19 cellular contexts compared by ENCODE assay signal in the genomic region with DNA sequence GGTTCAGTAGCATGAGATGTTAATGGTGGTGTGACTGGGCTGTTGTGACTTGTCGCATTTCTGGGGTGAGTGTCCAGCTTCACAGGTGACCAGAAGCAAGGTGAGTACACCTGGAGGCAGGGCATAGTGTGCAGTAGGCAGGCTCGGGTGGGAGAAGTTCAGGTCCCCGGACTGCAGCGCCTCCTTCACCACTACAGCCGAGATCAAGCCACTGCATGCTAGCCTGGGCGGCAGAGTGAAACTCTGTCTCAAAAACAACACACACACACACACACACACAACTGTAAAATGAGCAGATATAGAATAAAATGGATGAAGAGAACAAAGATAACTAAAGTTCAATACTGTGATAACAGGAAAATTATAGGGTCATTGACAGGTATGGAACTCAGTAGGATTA. TPM values are rescaled to one million over a fixed set of nuclear protein-coding genes. Genes with fewer than 3 reads are reported as not detected.
A peak's percentile ranks its signal among the peaks of the same experiment; 100 is the strongest.
DNase-seq lines count a peak whose midpoint lies in the region; ATAC-seq and TF ChIP-seq lines count a peak whose summit lies in the region.
"Had no signal": no experiment of that assay in that cellular context is flagged by ENCODE, and none has a peak within 500 bp of the region (broad histone marks: within the 10 kb centered on the region; RNA-seq: fewer than 3 reads in every experiment).

No MANE protein-coding gene starts in this region.

- H3K4me3 Mint-ChIP-seq in natural killer cell treated with Interleukin-12 subunit alpha and Interleukin-12 subunit beta and Interleukin-15 and Interleukin-18, amount 100 ng/mL, for 72 hours, result no peak overlapping the region
- H3K4me3 Mint-ChIP-seq: CD4-positive, CD25-positive, alpha-beta regulatory T cell had no signal

- H3K27me3 Mint-ChIP-seq in natural killer cell treated with Interleukin-12 subunit alpha and Interleukin-12 subunit beta and Interleukin-15 and Interleukin-18, amount 100 ng/mL, for 72 hours, result peaks cover 7 to 12% of the 10 kb centered on the region in 2 donors
- H3K27me3 Mint-ChIP-seq: CD4-positive, CD25-positive, alpha-beta regulatory T cell had no signal

- POLR2A ChIA-PET in HEK293T (lab: Yijun Ruan, JAX), result no interaction called here

- ATAC-seq in natural killer cell treated with Interleukin-12 subunit alpha and Interleukin-12 subunit beta and Interleukin-15 and Interleukin-18, amount 100 ng/mL, for 72 hours, result no peak

- 74 to 88% (median 82%) methylated on average over 6 of the region's 6 CpGs for WGBS in stomach, 5 donors

- H3K27ac Mint-ChIP-seq in natural killer cell treated with Interleukin-12 subunit alpha and Interleukin-12 subunit beta and Interleukin-15 and Interleukin-18, amount 100 ng/mL, for 72 hours, result no peak overlapping the region
- H3K27ac Mint-ChIP-seq: CD4-positive, CD25-positive, alpha-beta regulatory T cell had no signal

- intact Hi-C loops in stomach (cut with DNase I; ENCODE audit: low total_unique reads), result no loop called here

- H3K9me3 Mint-ChIP-seq in natural killer cell treated with Interleukin-12 subunit alpha and Interleukin-12 subunit beta and Interleukin-15 and Interleukin-18, amount 100 ng/mL, for 72 hours, result no peaks in the 10 kb centered on the region
- H3K9me3 Mint-ChIP-seq: CD4-positive, CD25-positive, alpha-beta regulatory T cell had no signal

- TF ChIP-seq EP300 in stomach (IDR thresholded peaks at IDR 0.05), result no peak

- H3K27ac ChIP-seq in WERI-Rb-1 (no peak overlapping the region), stomach (no peak overlapping the region)
- H3K27ac ChIP-seq: HL-60, SJCRH30 had no signal

- peaks cover 0 to 4% (median 0%) of the 10 kb centered on the region in 4 donors for H3K4me1 ChIP-seq in stomach

- TF ChIP-seq POLR2A in stomach (IDR thresholded peaks at IDR 0.05), result no peak

- H3K9me3 ChIP-seq in WERI-Rb-1 (ENCODE audit: severe bottlenecking), result no peaks in the 10 kb centered on the region
- H3K9me3 ChIP-seq in stomach, result no peaks in the 10 kb centered on the region
- H3K9me3 ChIP-seq: HAP-1, SJCRH30 had no signal

- H3K36me3 ChIP-seq in WERI-Rb-1 (no peaks in the 10 kb centered on the region), stomach (no peaks in the 10 kb centered on the region)
- H3K36me3 ChIP-seq: HAP-1, SJCRH30 had no signal

- no peaks in the 10 kb centered on the region for H3K27me3 ChIP-seq in WERI-Rb-1 (ENCODE audit: insufficient read depth, low read depth, severe bottlenecking)
- no peaks in the 10 kb centered on the region for H3K27me3 ChIP-seq in stomach
- H3K27me3 ChIP-seq: SJCRH30 had no signal

- H3K36me3 Mint-ChIP-seq in natural killer cell treated with Interleukin-12 subunit alpha and Interleukin-12 subunit beta and Interleukin-15 and Interleukin-18, amount 100 ng/mL, for 72 hours, result no peaks in the 10 kb centered on the region
- H3K36me3 Mint-ChIP-seq: CD4-positive, CD25-positive, alpha-beta regulatory T cell had no signal

- H3K4me3 ChIP-seq in WERI-Rb-1 (ENCODE audit: low read depth, low read length), result no peak overlapping the region
- no peak overlapping the region for H3K4me3 ChIP-seq in stomach
- H3K4me3 ChIP-seq: HAP-1, SJCRH30 had no signal

- no peaks in the 10 kb centered on the region for H3K4me1 Mint-ChIP-seq in natural killer cell treated with Interleukin-12 subunit alpha and Interleukin-12 subunit beta and Interleukin-15 and Interleukin-18, amount 100 ng/mL, for 72 hours (ENCODE audit: low read depth in 2 of 2)

- CTCF ChIA-PET in HEK293T (lab: Yijun Ruan, JAX), result interaction anchor here (0.6 kb wide), 1 partner anchor 57 kb away, joined by 3 read pairs; no protein-coding TSS in a partner anchor

- DNase-seq in GM10266 (ENCODE audit: extremely low spot score) (no peak), HEK293T (ENCODE audit: extremely low spot score) (peak; percentile 26), WERI-Rb-1 (no peak), islet precursor cell (peak; percentile 61), NCI-H1092 (lab: John Stamatoyannopoulos, UW) (no peak), stomach (no peak), retina (no peak)
- DNase-seq in natural killer cell treated with Interleukin-12 subunit alpha and Interleukin-12 subunit beta and Interleukin-15 and Interleukin-18, amount 100 ng/mL, for 72 hours (ENCODE audit: low spot score), result no peak
- DNase-seq: ACHN; CD4-positive, CD25-positive, alpha-beta regulatory T cell; DMS79; MM.1S; NCI-H187 treated with DMSO at 0.1 percent for 48 hours; NCI-H2171; NCI-H510A treated with DMSO at 0.1 percent for 48 hours; SJCRH30; SW 1271 had no signal

- TF ChIP-seq CTCF in GM10266 (IDR thresholded peaks at IDR 0.05; ENCODE audit: control insufficient read depth, insufficient read depth, low read depth, missing control alignments), result peak; percentile 5
- peak; percentile 23; the same call in 1 of the 2 replicates for TF ChIP-seq CTCF in WERI-Rb-1 (IDR thresholded peaks at IDR 0.05; ENCODE audit: low read depth, low read length)
- TF ChIP-seq CTCF in stomach (IDR thresholded peaks at IDR 0.05), result no peak

TF ChIP-seq in HEK293T, 16 proteins besides CTCF, POLR2A, EP300 and RAD21:
- TF ChIP-seq FOXK2 (IDR thresholded peaks at IDR 0.05), result no peak
- no peak for TF ChIP-seq ZNF384 (IDR thresholded peaks at IDR 0.05)
- TF ChIP-seq ELF4 (IDR thresholded peaks at IDR 0.05), result no peak
- no peak for TF ChIP-seq CTBP1 (IDR thresholded peaks at IDR 0.05; ENCODE audit: borderline replicate concordance)
- TF ChIP-seq TARDBP (IDR thresholded peaks at IDR 0.05), result no peak
- TF ChIP-seq, protein P1, sequence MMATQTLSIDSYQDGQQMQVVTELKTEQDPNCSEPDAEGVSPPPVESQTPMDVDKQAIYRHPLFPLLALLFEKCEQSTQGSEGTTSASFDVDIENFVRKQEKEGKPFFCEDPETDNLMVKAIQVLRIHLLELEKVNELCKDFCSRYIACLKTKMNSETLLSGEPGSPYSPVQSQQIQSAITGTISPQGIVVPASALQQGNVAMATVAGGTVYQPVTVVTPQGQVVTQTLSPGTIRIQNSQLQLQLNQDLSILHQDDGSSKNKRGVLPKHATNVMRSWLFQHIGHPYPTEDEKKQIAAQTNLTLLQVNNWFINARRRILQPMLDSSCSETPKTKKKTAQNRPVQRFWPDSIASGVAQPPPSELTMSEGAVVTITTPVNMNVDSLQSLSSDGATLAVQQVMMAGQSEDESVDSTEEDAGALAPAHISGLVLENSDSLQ (IDR thresholded peaks at IDR 0.05), result no peak
- TF ChIP-seq FOXM1 (IDR thresholded peaks at IDR 0.05; ENCODE audit: borderline replicate concordance), result no peak
- TF ChIP-seq L3MBTL2 (conservative IDR thresholded peaks at IDR 0.05), result no peak
- no peak for TF ChIP-seq HDGF (IDR thresholded peaks at IDR 0.05; ENCODE audit: borderline replicate concordance)
- no peak for TF ChIP-seq ARNT (IDR thresholded peaks at IDR 0.05)
- no peak for TF ChIP-seq SP1 (IDR thresholded peaks at IDR 0.05)
- TF ChIP-seq SUZ12 (IDR thresholded peaks at IDR 0.05), result no peak
- no peak for TF ChIP-seq FOXA1 (IDR thresholded peaks at IDR 0.05)
- TF ChIP-seq LEF1 (IDR thresholded peaks at IDR 0.05; ENCODE audit: borderline replicate concordance), result no peak
- no peak for TF ChIP-seq BHLHE40 (IDR thresholded peaks at IDR 0.05; ENCODE audit: borderline replicate concordance)

RNA-seq across cellular contexts. Expression of a gene that starts 11.1 kb away (rescaled TPM):
- under 1 TPM in 1 of 2 donors, not detected in 1; 0.56 TPM for total RNA-seq in natural killer cell treated with Interleukin-12 subunit alpha and Interleukin-12 subunit beta and Interleukin-15 and Interleukin-18, amount 100 ng/mL, for 72 hours
- 100 to 1,000 TPM in 1 of 5 donors, 10 to 100 TPM in 4; 23.9 to 118 (median 59.8) TPM for total RNA-seq in stomach
- polyA plus RNA-seq in stomach, result 10 to 100 TPM; 13.7 to 23.6 (median 16.6) TPM

Comparison
In these comparisons a context has a peak if more than half of its experiments do, and no peak if none do; other contexts are left out.
1. DNase-seq: peak in HEK293T (single experiment) and islet precursor cell (single experiment); none in GM10266 (single experiment), WERI-Rb-1 (single experiment), NCI-H1092 (single experiment), natural killer cell treated with Interleukin-12 subunit alpha and Interleukin-12 subunit beta and Interleukin-15 and Interleukin-18, amount 100 ng/mL, for 72 hours (single experiment), stomach (single experiment) and retina (single experiment).
2. CTCF ChIP-seq: peak in GM10266 (single experiment) and WERI-Rb-1 (single experiment); none in stomach (0 of 7).
3. RNA of a gene that starts 11.1 kb away (total RNA-seq): 23.9 to 118 TPM in stomach; 0.56 TPM in natural killer cell treated with Interleukin-12 subunit alpha and Interleukin-12 subunit beta and Interleukin-15 and Interleukin-18, amount 100 ng/mL, for 72 hours; every median in the first group is over 10 times any median in the second.